ENCODE assay signal across 16 cellular contexts in the genomic region with DNA sequence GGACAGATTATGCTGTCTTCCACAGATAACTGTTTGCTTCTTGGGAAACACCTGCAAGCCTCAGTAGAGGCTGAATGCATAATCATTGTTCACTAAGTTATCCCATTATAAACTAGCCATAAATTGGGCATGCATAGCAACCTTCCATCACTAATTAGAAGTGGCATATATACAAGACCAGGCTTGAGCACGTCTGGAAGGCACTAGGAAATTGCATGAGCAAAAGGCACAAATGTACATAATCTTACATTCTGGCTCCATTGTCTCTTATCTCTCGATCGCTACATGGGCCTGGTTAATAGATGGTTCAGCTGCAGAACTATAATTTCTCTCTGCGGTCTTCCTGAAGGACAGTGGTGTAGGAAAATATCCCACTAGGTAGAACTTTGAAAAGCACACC.
"Had no signal": no experiment of that assay in that cellular context is flagged by ENCODE, and none has a peak within 500 bp of the region (broad histone marks: within the 10 kb centered on the region; RNA-seq: fewer than 3 reads in every experiment).

No MANE protein-coding gene starts in this region.

- FAIRE-seq: islet of Langerhans had no signal

- DNase-seq: effector memory CD8-positive, alpha-beta T cell; gastrocnemius medialis; heart right ventricle; hypothalamus; kidney glomerular epithelial cell; mesendoderm; naive B cell; psoas muscle; spleen; stimulated activated CD4-positive, alpha-beta T cell treated with anti-CD3 and anti-CD28 coated beads, Interleukin-2, amount 100 ng/mL, for 24 hours; stimulated activated CD4-positive, alpha-beta T cell treated with anti-CD3 and anti-CD28 coated beads, Interleukin-4, amount 100 ng/mL, for 4 hours; stimulated activated naive B cell treated with anti-CD40 and anti-IgM and Interleukin-4, amounts not matched to agents 10 μg/mL and 1 μg/mL and 100 μg/mL, for 72 hours; stimulated activated naive CD8-positive, alpha-beta T cell treated with anti-CD3 and anti-CD28 coated beads, Interleukin-15, amount 100 ng/mL, for 72 hours; testis; upper lobe of right lung had no signal
